In genomic region chr3:172135766-172136729, GRCh38 we compare ENCODE assay signal across 9 cellular contexts.
DNase-seq lines count a peak whose midpoint lies in the region; ATAC-seq and TF ChIP-seq lines count a peak whose summit lies in the region.
"Had no signal": no experiment of that assay in that cellular context is flagged by ENCODE, and none has a peak within 500 bp of the region (broad histone marks: within the 10 kb centered on the region; RNA-seq: fewer than 3 reads in every experiment).

No MANE protein-coding gene starts in this region.

- H4K8ac ChIP-seq in mesenchymal stem cell (ENCODE audit: low read length): peak overlapping the region; percentile 62

- peak overlapping the region; percentile 5 for H2BK5ac ChIP-seq in mesenchymal stem cell (ENCODE audit: low read depth, low read length, poor library complexity, severe bottlenecking)

- H3K9me3 ChIP-seq in breast epithelium (no peaks in the 10 kb centered on the region), mesenchymal stem cell (ENCODE audit: control insufficient read depth, low read length) (no peaks in the 10 kb centered on the region)

- H3K9ac ChIP-seq in mesenchymal stem cell (ENCODE audit: low read length): peak overlapping the region; percentile 64

- no peak for TF ChIP-seq POLR2A in breast epithelium (IDR thresholded peaks at IDR 0.05)

- H3K14ac ChIP-seq in mesenchymal stem cell (ENCODE audit: low read length in 2 of 2): no peak overlapping the region

- H3K4ac ChIP-seq in mesenchymal stem cell (ENCODE audit: low read depth in 1 of 2, low read length in 2 of 2): peak overlapping the region in 1 of 2 experiments; percentile 95

- H3K18ac ChIP-seq in mesenchymal stem cell (ENCODE audit: low read depth in 1 of 2, low read length in 2 of 2): peak overlapping the region; percentile 61 to 92

- H3K4me3 ChIP-seq in ACC112 (ENCODE audit: low read depth, low read length) (no peak overlapping the region; the same call in 1 of the 2 replicates), breast epithelium (no peak overlapping the region), mesenchymal stem cell (ENCODE audit: insufficient read depth in 1 of 2, low read depth in 1 of 2, low read length in 2 of 2) (no peak overlapping the region)

- no peak overlapping the region for H2BK15ac ChIP-seq in mesenchymal stem cell (ENCODE audit: low read depth, poor library complexity, severe bottlenecking)

- peaks cover 88% of the 10 kb centered on the region for H3K79me2 ChIP-seq in ACC112 (ENCODE audit: control insufficient read depth, insufficient read depth, low read length, unreplicated experiment)

- H3K36me3 ChIP-seq in ACC112 (ENCODE audit: insufficient read depth, low read length): peaks cover 27% of the 10 kb centered on the region
- no peaks in the 10 kb centered on the region for H3K36me3 ChIP-seq in breast epithelium
- peaks cover 7 to 33% of the 10 kb centered on the region in 2 experiments for H3K36me3 ChIP-seq in mesenchymal stem cell (ENCODE audit: control insufficient read depth in 1 of 2, insufficient read depth in 2 of 2, low read depth in 1 of 2, low read length in 2 of 2)

- H2BK12ac ChIP-seq in mesenchymal stem cell (ENCODE audit: low read length in 2 of 2): peak overlapping the region; percentile 46 to 66

- H3K27ac ChIP-seq in ACC112 (ENCODE audit: low read depth, low read length) (peak overlapping the region; percentile 100), breast epithelium (peak overlapping the region; percentile 73 to 82), mesenchymal stem cell (ENCODE audit: low read length, poor library complexity, severe bottlenecking) (peak overlapping the region; percentile 66)

- 80% methylated on average over 3 of the region's 4 CpGs for WGBS in mesenchymal stem cell

- H2AFZ ChIP-seq in ACC112 (ENCODE audit: low read length, unreplicated experiment): no peak overlapping the region
- H2AFZ ChIP-seq in mesenchymal stem cell (ENCODE audit: low read depth, low read length): no peak overlapping the region

- DNase-seq in HT-29 (ENCODE audit: low spot score): peak; percentile 13
- no peak for DNase-seq in breast epithelium (ENCODE audit: low spot score in 2 of 2)
- DNase-seq in mesenchymal stem cell: peak; percentile 95
- no peak for DNase-seq in stimulated activated CD4-positive, alpha-beta T cell treated with anti-CD3 and anti-CD28 coated beads, Interleukin-2, amount 100 ng/mL, for 24 hours
- DNase-seq: activated CD8-positive, alpha-beta memory T cell treated with anti-CD3 and anti-CD28 coated beads, Interleukin-2, amount 50 U/mL, for 4 hours had no signal

- peak overlapping the region; percentile 90 for H2AK5ac ChIP-seq in mesenchymal stem cell (ENCODE audit: low read length, severe bottlenecking)

- peaks cover 6% of the 10 kb centered on the region for H3K79me1 ChIP-seq in mesenchymal stem cell (replicated peaks; ENCODE audit: low read length, poor library complexity, severe bottlenecking)

- ATAC-seq in HG02759 (IDR thresholded peaks at IDR 0.05; ENCODE audit: unreplicated experiment) (no peak), HG02840 (IDR thresholded peaks at IDR 0.05; ENCODE audit: low FRiP score, unreplicated experiment) (no peak), HG03159 (IDR thresholded peaks at IDR 0.05; ENCODE audit: unreplicated experiment) (no peak)

- H3K4me2 ChIP-seq in mesenchymal stem cell (ENCODE audit: low read length, poor library complexity, severe bottlenecking): no peak overlapping the region

- no peaks in the 10 kb centered on the region for H3K27me3 ChIP-seq in ACC112 (ENCODE audit: insufficient read depth, low read length)
- H3K27me3 ChIP-seq in breast epithelium: no peaks in the 10 kb centered on the region
- H3K27me3 ChIP-seq in mesenchymal stem cell (ENCODE audit: control insufficient read depth in 1 of 2, insufficient read depth in 1 of 2, low read length in 2 of 2): no peaks in the 10 kb centered on the region

- intact Hi-C loops in breast epithelium (cut with DNase I; ENCODE audit: low total_unique reads): loop anchor here (1.0 kb wide), 1 partner anchor 11 kb away; no protein-coding TSS in a partner anchor

- H4K91ac ChIP-seq in mesenchymal stem cell (ENCODE audit: low read length): peak overlapping the region; percentile 25

- H3K4me1 ChIP-seq in ACC112 (ENCODE audit: control insufficient read depth, insufficient read depth, low read length, unreplicated experiment): peaks cover 92% of the 10 kb centered on the region
- H3K4me1 ChIP-seq in breast epithelium: peaks cover 5 to 41% of the 10 kb centered on the region in 2 donors
- H3K4me1 ChIP-seq in mesenchymal stem cell (ENCODE audit: control insufficient read depth, insufficient read depth, low read depth, low read length): peaks cover 8% of the 10 kb centered on the region

- TF ChIP-seq CTCF in breast epithelium (IDR thresholded peaks at IDR 0.05): no peak

- no peak overlapping the region for H3K23ac ChIP-seq in mesenchymal stem cell (ENCODE audit: low read length in 2 of 2)

- peak overlapping the region; percentile 71 for H2BK120ac ChIP-seq in mesenchymal stem cell (ENCODE audit: low read depth, low read length)

Comparison
In these comparisons a context has a peak if more than half of its experiments do, and no peak if none do; other contexts are left out.
1. DNase-seq: peak in HT-29 (single experiment) and mesenchymal stem cell (single experiment); none in breast epithelium (0 of 2) and stimulated activated CD4-positive, alpha-beta T cell treated with anti-CD3 and anti-CD28 coated beads, Interleukin-2, amount 100 ng/mL, for 24 hours (0 of 2).
2. Peak in every context shown above with its lines, with median percentiles within 50 percentile points of each other: H3K27ac ChIP-seq.